Comparison of ENCODE assay signal across 1 cellular context in genomic region chr11:131934006-131934405, GRCh38.
TF ChIP-seq lines count a peak whose summit lies in the region.

No MANE protein-coding gene starts in this region.

TF ChIP-seq in GM23338, 12 proteins besides CTCF, POLR2A, EP300 and RAD21 (continued from another document):
- TF ChIP-seq ZNF462 (CRISPR knock-in tag; IDR thresholded peaks at IDR 0.05): no peak
- TF ChIP-seq POLR2AphosphoS5 (IDR thresholded peaks at IDR 0.05; ENCODE audit: low read depth): no peak
- TF ChIP-seq JUNB (IDR thresholded peaks at IDR 0.05; ENCODE audit: unreplicated experiment): no peak
- no peak for TF ChIP-seq ZNF114 (CRISPR knock-in tag; IDR thresholded peaks at IDR 0.05)
